12 cellular contexts compared by ENCODE assay signal in genomic region chr22:50548913-50549790, GRCh38. TPM values are rescaled to one million over a fixed set of nuclear protein-coding genes. Genes with fewer than 3 reads are reported as not detected.
DNase-seq lines count a peak whose midpoint lies in the region; ATAC-seq and TF ChIP-seq lines count a peak whose summit lies in the region.
"Had no signal": no experiment of that assay in that cellular context is flagged by ENCODE, and none has a peak within 500 bp of the region (broad histone marks: within the 10 kb centered on the region; RNA-seq: fewer than 3 reads in every experiment).

No MANE protein-coding gene starts in this region.

- H3K27ac Mint-ChIP-seq in T-helper 2 cell treated with Interferon-gamma antibody and Interleukin-4, amounts not matched to agents 5 μg/mL and 100 μg/mL, for 36 hours: peak overlapping the region; percentile 71
- H3K27ac Mint-ChIP-seq in effector memory CD8-positive, alpha-beta T cell: peak overlapping the region in 1 of 2 donors; percentile 87

- no peaks in the 10 kb centered on the region for H3K9me3 Mint-ChIP-seq in T-helper 2 cell treated with Interferon-gamma antibody and Interleukin-4, amounts not matched to agents 5 μg/mL and 100 μg/mL, for 36 hours
- no peaks in the 10 kb centered on the region for H3K9me3 Mint-ChIP-seq in effector memory CD8-positive, alpha-beta T cell

- H3F3A ChIP-seq in OCI-LY1 (ENCODE audit: insufficient read depth, low read length) (no peaks in the 10 kb centered on the region), PC-3 (ENCODE audit: low read length, unreplicated experiment) (no peaks in the 10 kb centered on the region)

- no peaks in the 10 kb centered on the region for H3K36me3 Mint-ChIP-seq in T-helper 2 cell treated with Interferon-gamma antibody and Interleukin-4, amounts not matched to agents 5 μg/mL and 100 μg/mL, for 36 hours (ENCODE audit: low read depth)
- H3K36me3 Mint-ChIP-seq in effector memory CD8-positive, alpha-beta T cell (ENCODE audit: insufficient read depth): peaks cover 17% of the 10 kb centered on the region

- H2AFZ ChIP-seq in OCI-LY1 (ENCODE audit: low read length): no peak overlapping the region
- no peak overlapping the region for H2AFZ ChIP-seq in PC-3 (ENCODE audit: low read length)

- H3K36me3 ChIP-seq in OCI-LY1 (ENCODE audit: insufficient read depth, low read length): no peaks in the 10 kb centered on the region; the same call in 1 of the 2 replicates
- no peaks in the 10 kb centered on the region for H3K36me3 ChIP-seq in PC-3 (ENCODE audit: low read depth, low read length)
- H3K36me3 ChIP-seq: HAP-1 had no signal

- H3K9me2 ChIP-seq in OCI-LY1 (ENCODE audit: low read depth, low read length) (no peaks in the 10 kb centered on the region), PC-3 (replicated peaks; ENCODE audit: low read length) (no peaks in the 10 kb centered on the region)

- no peak for DNase-seq in T-helper 2 cell treated with Interferon-gamma antibody and Interleukin-4, amounts not matched to agents 5 μg/mL and 100 μg/mL, for 36 hours (ENCODE audit: low spot score)
- DNase-seq in T-helper 2 cell: no peak
- no peak for DNase-seq in effector memory CD8-positive, alpha-beta T cell
- DNase-seq in stimulated activated naive CD8-positive, alpha-beta T cell treated with anti-CD3 and anti-CD28 coated beads, Interleukin-15, Interleukin-2, amounts not matched to agents 100 U/mL and 50 U/mL, for 24 hours: no peak
- no peak for DNase-seq in PC-3
- no peak for DNase-seq in anterior cingulate cortex (lab: John Stamatoyannopoulos, UW)
- no peak for DNase-seq in erythroblast (lab: John Stamatoyannopoulos, UW)
- DNase-seq: NCI-H524 treated with DMSO at 0.1 percent for 48 hours had no signal

- BruUV-seq in PC-3 (replicated peaks; lab: Mats Ljungman, UMichigan): no TSS peak

- no peak overlapping the region; the same call in 1 of the 2 replicates for H3K9ac ChIP-seq in OCI-LY1 (ENCODE audit: low read length)
- no peak overlapping the region for H3K9ac ChIP-seq in PC-3 (ENCODE audit: low read length)

- H3K4me1 ChIP-seq in OCI-LY1 (ENCODE audit: insufficient read depth, low read length, severe bottlenecking): peaks cover 17% of the 10 kb centered on the region
- H3K4me1 ChIP-seq in PC-3 (ENCODE audit: insufficient read depth, low read length): no peaks in the 10 kb centered on the region

- no peaks in the 10 kb centered on the region for H3K27me3 Mint-ChIP-seq in T-helper 2 cell treated with Interferon-gamma antibody and Interleukin-4, amounts not matched to agents 5 μg/mL and 100 μg/mL, for 36 hours (ENCODE audit: low read depth)
- no peaks in the 10 kb centered on the region for H3K27me3 Mint-ChIP-seq in effector memory CD8-positive, alpha-beta T cell

- H3K27ac ChIP-seq in OCI-LY1 (ENCODE audit: low read depth, low read length, poor library complexity, severe bottlenecking) (no peak overlapping the region), PC-3 (ENCODE audit: low read length) (no peak overlapping the region)
- H3K27ac ChIP-seq: A549 had no signal

- peak overlapping the region; percentile 69 for H3K4me3 Mint-ChIP-seq in T-helper 2 cell treated with Interferon-gamma antibody and Interleukin-4, amounts not matched to agents 5 μg/mL and 100 μg/mL, for 36 hours
- peak overlapping the region; percentile 77 to 83 for H3K4me3 Mint-ChIP-seq in effector memory CD8-positive, alpha-beta T cell

- H4K20me1 ChIP-seq in OCI-LY1 (ENCODE audit: insufficient read depth, low read length): no peaks in the 10 kb centered on the region
- no peaks in the 10 kb centered on the region for H4K20me1 ChIP-seq in PC-3 (ENCODE audit: low read length)

- H3K79me2 ChIP-seq in OCI-LY1 (ENCODE audit: insufficient read depth, low read length): no peaks in the 10 kb centered on the region
- H3K79me2 ChIP-seq in PC-3 (ENCODE audit: low read length): no peaks in the 10 kb centered on the region

- POLR2A ChIA-PET in PC-3 (lab: Charles Lee; ENCODE audit: unreplicated experiment): no interaction called here

- CTCF ChIA-PET in PC-3 (lab: Charles Lee): no interaction called here

- H3K27me3 ChIP-seq in OCI-LY1 (ENCODE audit: insufficient read depth, low read length) (peaks cover 5% of the 10 kb centered on the region; the same call in 1 of the 2 replicates), PC-3 (ENCODE audit: low read length) (no peaks in the 10 kb centered on the region)

- intact Hi-C loops in PC-3 (cut with micrococcal nuclease): no loop called here

- peaks cover 23% of the 10 kb centered on the region for H3K4me1 Mint-ChIP-seq in T-helper 2 cell treated with Interferon-gamma antibody and Interleukin-4, amounts not matched to agents 5 μg/mL and 100 μg/mL, for 36 hours (ENCODE audit: low read depth)
- H3K4me1 Mint-ChIP-seq in effector memory CD8-positive, alpha-beta T cell (ENCODE audit: low read depth in 2 of 2): peaks cover 31 to 35% of the 10 kb centered on the region in 2 donors

- H3K4me2 ChIP-seq in OCI-LY1 (ENCODE audit: low read length): peak overlapping the region; percentile 47
- H3K4me2 ChIP-seq in PC-3 (ENCODE audit: low read length): no peak overlapping the region
- H3K4me2 ChIP-seq: A549 had no signal

- no peaks in the 10 kb centered on the region for H3K9me3 ChIP-seq in OCI-LY1 (ENCODE audit: low read length)
- H3K9me3 ChIP-seq in PC-3 (ENCODE audit: low read length): no peaks in the 10 kb centered on the region
- H3K9me3 ChIP-seq: A549, HAP-1 had no signal

- ATAC-seq in effector memory CD8-positive, alpha-beta T cell (replicated peaks): peak; percentile 2
- peak; percentile 5 for ATAC-seq in stimulated activated naive CD8-positive, alpha-beta T cell treated with anti-CD3 and anti-CD28 coated beads, Interleukin-15, Interleukin-2, amounts not matched to agents 100 U/mL and 50 U/mL, for 24 hours
- no peak for ATAC-seq in PC-3
- ATAC-seq: A549 had no signal

- H3K4me3 ChIP-seq in OCI-LY1 (ENCODE audit: low read depth, low read length, poor library complexity, severe bottlenecking) (peak overlapping the region; percentile 34), PC-3 (ENCODE audit: low read length) (no peak overlapping the region)
- H3K4me3 ChIP-seq: A549, HAP-1 had no signal

- TF ChIP-seq POLR2A in erythroblast (IDR thresholded peaks at IDR 0.05; ENCODE audit: low read length): no peak

- TF ChIP-seq CTCF in OCI-LY1 (IDR thresholded peaks at IDR 0.05; ENCODE audit: low read length): no peak
- no peak for TF ChIP-seq CTCF in PC-3 (conservative IDR thresholded peaks at IDR 0.05; ENCODE audit: low read depth, low read length)

RNA-seq across cellular contexts. Expression of gene KLHDC7B, which starts 3.5 kb away (rescaled TPM):
- 0.35 TPM in 1 of 2 replicates, not detected in the other for total RNA-seq in PC-3 (2014; rRNA removed)
- total RNA-seq: glomerular endothelial cell had no signal

RNA-seq across cellular contexts. Expression of gene SYCE3, which starts 13.6 kb away (rescaled TPM):
- total RNA-seq in PC-3 (2014; rRNA removed): 1.3 TPM in 1 of 2 replicates, not detected in the other

RNA-seq across cellular contexts. Expression of gene TYMP, which starts 19.3 kb away (rescaled TPM):
- 12.3 and 21.8 TPM in 2 replicates for total RNA-seq in PC-3 (2014; rRNA removed)

RNA-seq across cellular contexts. Expression of gene SCO2, which starts 23.8 kb away (rescaled TPM):
- 5.7 and 5.8 TPM in 2 replicates for total RNA-seq in PC-3 (2014; rRNA removed)

RNA-seq across cellular contexts. Expression of gene CPT1B, which starts 29.1 kb away (rescaled TPM):
- total RNA-seq in PC-3 (2014; rRNA removed): 13.1 and 17.5 TPM in 2 replicates
